ENCODE assay signal across 24 cellular contexts in genomic region chr2:106523980-106524665, GRCh38. TPM values are rescaled to one million over a fixed set of nuclear protein-coding genes. Genes with fewer than 3 reads are reported as not detected.
"Had no signal": no experiment of that assay in that cellular context is flagged by ENCODE, and none has a peak within 500 bp of the region (broad histone marks: within the 10 kb centered on the region; RNA-seq: fewer than 3 reads in every experiment).

No MANE protein-coding gene starts in this region.

- DNase-seq: activated CD4-positive, CD25-positive, alpha-beta regulatory T cell treated with anti-CD3 and anti-CD28 coated beads, Interleukin-2, amount 50 U/mL, for 72 hours; activated gamma-delta T cell treated with Interleukin-2 at 50 U/mL for 16 hours; activated T-cell treated with anti-CD3 and anti-CD28 coated beads, Interleukin-2, amount 50 U/mL, for 1 hour; brain microvascular endothelial cell; caudate nucleus; dermis blood vessel endothelial cell; effector CD8-positive, alpha-beta T cell; foreskin keratinocyte; left ventricle myocardium inferior; midbrain; ovary; psoas muscle; right cardiac atrium; stimulated activated CD4-positive, alpha-beta T cell treated with anti-CD3 and anti-CD28 coated beads, Interleukin-12 subunit alpha, Interleukin-12 subunit beta, amount 100 ng/mL, for 4 hours; stimulated activated CD4-positive, alpha-beta T cell treated with anti-CD3 and anti-CD28 coated beads, Interleukin-4, amount 100 ng/mL, for 4 hours; T-cell; trophoblast cell; WERI-Rb-1 had no signal

- H3K27ac ChIP-seq: ascending aorta, brain microvascular endothelial cell, foreskin keratinocyte, left ventricle myocardium inferior, neutrophil, ovary, psoas muscle, WERI-Rb-1 had no signal

- ATAC-seq: activated naive CD4-positive, alpha-beta T cell treated with anti-CD3 and anti-CD28 coated beads, Interleukin-2, amount 50 U/mL, for 72 hours; foreskin keratinocyte; natural killer cell treated with Interleukin-12 subunit alpha and Interleukin-12 subunit beta and Interleukin-15 and Interleukin-18, amount 100 ng/mL, for 72 hours; psoas muscle; right cardiac atrium; T-cell had no signal

- H3K9me3 ChIP-seq: ascending aorta, neutrophil, ovary, psoas muscle had no signal

- H3K4me1 ChIP-seq: ascending aorta, foreskin keratinocyte, left ventricle myocardium inferior, psoas muscle had no signal

- H3K36me3 ChIP-seq: ascending aorta, brain microvascular endothelial cell, left ventricle myocardium inferior, neutrophil, ovary, WERI-Rb-1 had no signal

- H3K4me3 ChIP-seq: ascending aorta, left ventricle myocardium inferior, ovary, psoas muscle had no signal

- H3K27me3 ChIP-seq: ascending aorta, brain microvascular endothelial cell, neutrophil, ovary had no signal

RNA-seq across cellular contexts. Expression of gene CD8B2, which starts 37.0 kb away (rescaled TPM):
- total RNA-seq: ascending aorta, dermis blood vessel endothelial cell, foreskin keratinocyte, glomerular endothelial cell, kidney epithelial cell, left ventricle myocardium inferior, psoas muscle, right cardiac atrium had no signal
- polyA plus RNA-seq: foreskin keratinocyte, ovary, right cardiac atrium had no signal

RNA-seq across cellular contexts. Expression of gene RGPD3, which starts 55.9 kb away (rescaled TPM):
- total RNA-seq: left ventricle myocardium inferior had no signal
